In genomic region chr6:36852481-36853147, GRCh38 we compare ENCODE assay signal across 1 cellular context.
TF ChIP-seq lines count a peak whose summit lies in the region.

No MANE protein-coding gene starts in this region.

TF ChIP-seq in WTC11, 78 proteins besides CTCF, POLR2A, EP300 and RAD21 (continued from another document):
- no peak for TF ChIP-seq PRDM15 (CRISPR knock-in tag; IDR thresholded peaks at IDR 0.05)
- no peak for TF ChIP-seq PRRX2 (CRISPR knock-in tag; IDR thresholded peaks at IDR 0.05)
- TF ChIP-seq TEAD1 (CRISPR knock-in tag; IDR thresholded peaks at IDR 0.05), result no peak
- TF ChIP-seq NFE2L1 (CRISPR knock-in tag; IDR thresholded peaks at IDR 0.05), result no peak
- TF ChIP-seq E2F4 (CRISPR knock-in tag; IDR thresholded peaks at IDR 0.05; ENCODE audit: borderline replicate concordance, low read depth), result no peak
- no peak for TF ChIP-seq ZNF423 (CRISPR knock-in tag; IDR thresholded peaks at IDR 0.05)
- TF ChIP-seq USF2 (CRISPR knock-in tag; IDR thresholded peaks at IDR 0.05), result no peak
- no peak for TF ChIP-seq ZNF263 (CRISPR knock-in tag; IDR thresholded peaks at IDR 0.05; ENCODE audit: low read depth)
- no peak for TF ChIP-seq ATF2 (CRISPR knock-in tag; IDR thresholded peaks at IDR 0.05; ENCODE audit: borderline replicate concordance, low read depth)
- TF ChIP-seq RORB (CRISPR knock-in tag; IDR thresholded peaks at IDR 0.05), result no peak
- TF ChIP-seq ZBTB21 (CRISPR knock-in tag; IDR thresholded peaks at IDR 0.05; ENCODE audit: borderline replicate concordance), result no peak
- TF ChIP-seq ZNF232 (CRISPR knock-in tag; IDR thresholded peaks at IDR 0.05), result no peak
- TF ChIP-seq EMX1 (CRISPR knock-in tag; IDR thresholded peaks at IDR 0.05), result no peak
